Comparison of ENCODE assay signal across 25 cellular contexts in genomic region chr16:3115011-3115410, GRCh38. TPM values are rescaled to one million over a fixed set of nuclear protein-coding genes. Genes with fewer than 3 reads are reported as not detected.
"Had no signal": no experiment of that assay in that cellular context is flagged by ENCODE, and none has a peak within 500 bp of the region (broad histone marks: within the 10 kb centered on the region; RNA-seq: fewer than 3 reads in every experiment).

No MANE protein-coding gene starts in this region.

- H3K27ac ChIP-seq: body of pancreas, colonic mucosa, gastrocnemius medialis, heart right ventricle, spleen, thyroid gland, WERI-Rb-1 had no signal

- H3K4me3 ChIP-seq: body of pancreas, colonic mucosa, gastrocnemius medialis, heart right ventricle, mucosa of descending colon, spleen, thyroid gland had no signal

- H3K4me1 Mint-ChIP-seq: activated CD4-positive, alpha-beta T cell treated with anti-CD3 and anti-CD28 coated beads for 36 hours; activated CD8-positive, alpha-beta memory T cell treated with anti-CD3 and anti-CD28 coated beads, Interleukin-2, amount 10 ng/mL, durations not matched to agents 7 days and 5 days; activated naive CD8-positive, alpha-beta T cell treated with anti-CD3 and anti-CD28 coated beads, Interleukin-2, amount 10 ng/mL, durations not matched to agents 7 days and 5 days; central memory CD8-positive, alpha-beta T cell had no signal

- H3K4me1 ChIP-seq: colonic mucosa had no signal

- H3K4me3 Mint-ChIP-seq: activated CD4-positive, alpha-beta memory T cell treated with anti-CD3 and anti-CD28 coated beads for 36 hours; activated CD4-positive, alpha-beta T cell treated with anti-CD3 and anti-CD28 coated beads for 36 hours; activated CD8-positive, alpha-beta memory T cell treated with anti-CD3 and anti-CD28 coated beads, Interleukin-2, amount 10 ng/mL, durations not matched to agents 7 days and 5 days; activated naive CD8-positive, alpha-beta T cell treated with anti-CD3 and anti-CD28 coated beads, Interleukin-2, amount 10 ng/mL, durations not matched to agents 7 days and 5 days; central memory CD8-positive, alpha-beta T cell; naive thymus-derived CD8-positive, alpha-beta T cell had no signal

- H3K27ac Mint-ChIP-seq: activated CD4-positive, alpha-beta memory T cell treated with anti-CD3 and anti-CD28 coated beads for 36 hours; activated CD4-positive, alpha-beta T cell treated with anti-CD3 and anti-CD28 coated beads for 36 hours; activated CD8-positive, alpha-beta memory T cell treated with anti-CD3 and anti-CD28 coated beads, Interleukin-2, amount 10 ng/mL, durations not matched to agents 7 days and 5 days; activated naive CD8-positive, alpha-beta T cell treated with anti-CD3 and anti-CD28 coated beads, Interleukin-2, amount 10 ng/mL, durations not matched to agents 7 days and 5 days; activated T-helper 2 cell treated with anti-CD3 and anti-CD28 coated beads, Interferon-gamma antibody, Interleukin-2, Interleukin-4, amounts not matched to agents 10 μg/mL and 5 μg/mL and 100 μg/mL, durations not matched to agents 14 hours and 24 hours and 36 hours had no signal

- H3K36me3 ChIP-seq: colonic mucosa had no signal

- H3K27me3 Mint-ChIP-seq: activated naive CD8-positive, alpha-beta T cell treated with anti-CD3 and anti-CD28 coated beads, Interleukin-2, amount 10 ng/mL, durations not matched to agents 7 days and 5 days; naive thymus-derived CD8-positive, alpha-beta T cell had no signal

- H3K9me3 Mint-ChIP-seq: activated CD4-positive, alpha-beta memory T cell treated with anti-CD3 and anti-CD28 coated beads for 36 hours; activated naive CD8-positive, alpha-beta T cell treated with anti-CD3 and anti-CD28 coated beads, Interleukin-2, amount 10 ng/mL, durations not matched to agents 7 days and 5 days; activated T-helper 2 cell treated with anti-CD3 and anti-CD28 coated beads, Interferon-gamma antibody, Interleukin-2, Interleukin-4, amounts not matched to agents 10 μg/mL and 5 μg/mL and 100 μg/mL, durations not matched to agents 14 hours and 24 hours and 36 hours; central memory CD8-positive, alpha-beta T cell; naive thymus-derived CD8-positive, alpha-beta T cell had no signal

- H3K9me3 ChIP-seq: body of pancreas, colonic mucosa, gastrocnemius medialis, heart right ventricle, mucosa of descending colon, spleen, thyroid gland had no signal

- DNase-seq: activated CD4-positive, alpha-beta memory T cell treated with anti-CD3 and anti-CD28 coated beads for 36 hours; activated CD4-positive, alpha-beta T cell treated with anti-CD3 and anti-CD28 coated beads for 36 hours; activated CD8-positive, alpha-beta memory T cell treated with anti-CD3 and anti-CD28 coated beads, Interleukin-2, amount 10 ng/mL, durations not matched to agents 7 days and 5 days; activated naive CD4-positive, alpha-beta T cell treated with Interleukin-2 at 50 U/mL for 16 hours; activated naive CD8-positive, alpha-beta T cell treated with anti-CD3 and anti-CD28 coated beads, Interleukin-2, amount 10 ng/mL, durations not matched to agents 7 days and 5 days; activated T-cell treated with anti-CD3 and anti-CD28 coated beads, Interleukin-2, amount 50 U/mL, for 1 hour; body of pancreas; colonic mucosa; gastrocnemius medialis; heart right ventricle; kidney glomerular epithelial cell; left ventricle myocardium superior; mucosa of descending colon; naive thymus-derived CD8-positive, alpha-beta T cell; spleen; stimulated activated naive CD4-positive, alpha-beta T cell treated with Interleukin-2 at 50 U/mL for 16 hours; thyroid gland had no signal

- H3K27me3 ChIP-seq: body of pancreas, colonic mucosa, gastrocnemius medialis, heart right ventricle, thyroid gland had no signal

- H3K36me3 Mint-ChIP-seq: activated CD4-positive, alpha-beta memory T cell treated with anti-CD3 and anti-CD28 coated beads for 36 hours; activated CD8-positive, alpha-beta memory T cell treated with anti-CD3 and anti-CD28 coated beads, Interleukin-2, amount 10 ng/mL, durations not matched to agents 7 days and 5 days; activated naive CD8-positive, alpha-beta T cell treated with anti-CD3 and anti-CD28 coated beads, Interleukin-2, amount 10 ng/mL, durations not matched to agents 7 days and 5 days had no signal

RNA-seq across cellular contexts. Expression of gene ZNF205, which starts 2.6 kb away (rescaled TPM):
- total RNA-seq: activated CD8-positive, alpha-beta memory T cell treated with anti-CD3 and anti-CD28 coated beads, Interleukin-2, amount 10 ng/mL, durations not matched to agents 7 days and 5 days; activated naive CD8-positive, alpha-beta T cell treated with anti-CD3 and anti-CD28 coated beads, Interleukin-2, amount 10 ng/mL, durations not matched to agents 7 days and 5 days; naive thymus-derived CD8-positive, alpha-beta T cell had no signal
- polyA plus RNA-seq: naive thymus-derived CD8-positive, alpha-beta T cell had no signal

RNA-seq across cellular contexts. Expression of gene ZSCAN10, which starts 15.9 kb away (rescaled TPM):
- total RNA-seq: activated T-helper 2 cell treated with anti-CD3 and anti-CD28 coated beads, Interferon-gamma antibody, Interleukin-2, Interleukin-4, amounts not matched to agents 10 μg/mL and 5 μg/mL and 100 μg/mL, durations not matched to agents 14 hours and 24 hours and 36 hours; body of pancreas; esophagus mucosa; gastrocnemius medialis; heart right ventricle; left ventricle myocardium superior; mucosa of descending colon; pulmonary artery endothelial cell; sciatic nerve; subcutaneous adipose tissue; thyroid gland; urinary bladder had no signal
- polyA plus RNA-seq: naive thymus-derived CD8-positive, alpha-beta T cell; urinary bladder had no signal
